ENCODE assay signal across 1 cellular context in the genomic region with DNA sequence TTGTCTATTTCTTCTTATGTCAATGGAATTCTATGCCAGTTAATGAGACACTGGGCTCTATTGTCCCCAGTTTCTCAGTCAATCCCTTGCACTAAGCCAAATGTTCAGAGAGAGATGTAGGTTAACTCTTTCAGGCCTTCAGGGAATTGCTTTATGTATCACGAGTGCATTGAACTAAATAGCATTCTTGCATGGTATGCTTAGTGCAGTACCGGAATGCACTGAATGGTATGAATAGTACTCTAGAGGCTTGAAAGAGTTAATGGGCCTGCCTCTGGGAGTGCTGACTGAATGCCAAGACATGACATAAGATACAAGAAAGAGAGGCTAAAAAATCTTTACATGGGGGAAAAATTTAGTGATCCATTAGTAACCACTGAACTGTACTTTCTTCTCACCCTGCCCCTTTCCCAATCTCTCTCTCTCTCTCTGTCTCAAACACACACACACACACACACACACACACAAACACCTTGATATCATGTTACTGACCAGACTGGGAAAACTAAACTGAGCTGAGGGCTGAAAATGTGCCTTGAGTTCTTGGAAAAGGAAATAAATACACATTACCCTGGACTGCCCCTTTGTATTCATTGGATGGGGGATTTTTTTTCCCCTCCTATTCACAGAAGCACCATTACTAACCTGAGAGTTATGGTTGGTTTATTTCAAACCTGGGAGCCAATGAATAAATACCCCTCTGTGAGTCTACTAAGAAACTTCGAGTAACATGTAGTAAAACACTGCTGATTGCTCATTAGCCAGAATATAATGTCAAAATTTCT.
TF ChIP-seq lines count a peak whose summit lies in the region.

No MANE protein-coding gene starts in this region.

TF ChIP-seq in GM23338, 12 proteins besides CTCF, POLR2A, EP300 and RAD21 (continued from another document):
- TF ChIP-seq, protein P1, sequence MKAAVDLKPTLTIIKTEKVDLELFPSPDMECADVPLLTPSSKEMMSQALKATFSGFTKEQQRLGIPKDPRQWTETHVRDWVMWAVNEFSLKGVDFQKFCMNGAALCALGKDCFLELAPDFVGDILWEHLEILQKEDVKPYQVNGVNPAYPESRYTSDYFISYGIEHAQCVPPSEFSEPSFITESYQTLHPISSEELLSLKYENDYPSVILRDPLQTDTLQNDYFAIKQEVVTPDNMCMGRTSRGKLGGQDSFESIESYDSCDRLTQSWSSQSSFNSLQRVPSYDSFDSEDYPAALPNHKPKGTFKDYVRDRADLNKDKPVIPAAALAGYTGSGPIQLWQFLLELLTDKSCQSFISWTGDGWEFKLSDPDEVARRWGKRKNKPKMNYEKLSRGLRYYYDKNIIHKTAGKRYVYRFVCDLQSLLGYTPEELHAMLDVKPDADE (IDR thresholded peaks at IDR 0.05) = no peak
- TF ChIP-seq EZH2 (IDR thresholded peaks at IDR 0.05; ENCODE audit: low read depth, unreplicated experiment) = no peak
- no peak for TF ChIP-seq JUNB (IDR thresholded peaks at IDR 0.05; ENCODE audit: unreplicated experiment)
- TF ChIP-seq, protein P2, sequence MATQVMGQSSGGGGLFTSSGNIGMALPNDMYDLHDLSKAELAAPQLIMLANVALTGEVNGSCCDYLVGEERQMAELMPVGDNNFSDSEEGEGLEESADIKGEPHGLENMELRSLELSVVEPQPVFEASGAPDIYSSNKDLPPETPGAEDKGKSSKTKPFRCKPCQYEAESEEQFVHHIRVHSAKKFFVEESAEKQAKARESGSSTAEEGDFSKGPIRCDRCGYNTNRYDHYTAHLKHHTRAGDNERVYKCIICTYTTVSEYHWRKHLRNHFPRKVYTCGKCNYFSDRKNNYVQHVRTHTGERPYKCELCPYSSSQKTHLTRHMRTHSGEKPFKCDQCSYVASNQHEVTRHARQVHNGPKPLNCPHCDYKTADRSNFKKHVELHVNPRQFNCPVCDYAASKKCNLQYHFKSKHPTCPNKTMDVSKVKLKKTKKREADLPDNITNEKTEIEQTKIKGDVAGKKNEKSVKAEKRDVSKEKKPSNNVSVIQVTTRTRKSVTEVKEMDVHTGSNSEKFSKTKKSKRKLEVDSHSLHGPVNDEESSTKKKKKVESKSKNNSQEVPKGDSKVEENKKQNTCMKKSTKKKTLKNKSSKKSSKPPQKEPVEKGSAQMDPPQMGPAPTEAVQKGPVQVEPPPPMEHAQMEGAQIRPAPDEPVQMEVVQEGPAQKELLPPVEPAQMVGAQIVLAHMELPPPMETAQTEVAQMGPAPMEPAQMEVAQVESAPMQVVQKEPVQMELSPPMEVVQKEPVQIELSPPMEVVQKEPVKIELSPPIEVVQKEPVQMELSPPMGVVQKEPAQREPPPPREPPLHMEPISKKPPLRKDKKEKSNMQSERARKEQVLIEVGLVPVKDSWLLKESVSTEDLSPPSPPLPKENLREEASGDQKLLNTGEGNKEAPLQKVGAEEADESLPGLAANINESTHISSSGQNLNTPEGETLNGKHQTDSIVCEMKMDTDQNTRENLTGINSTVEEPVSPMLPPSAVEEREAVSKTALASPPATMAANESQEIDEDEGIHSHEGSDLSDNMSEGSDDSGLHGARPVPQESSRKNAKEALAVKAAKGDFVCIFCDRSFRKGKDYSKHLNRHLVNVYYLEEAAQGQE (IDR thresholded peaks at IDR 0.05; ENCODE audit: unreplicated experiment) = no peak
- no peak for TF ChIP-seq ZNF114 (CRISPR knock-in tag; IDR thresholded peaks at IDR 0.05)
- TF ChIP-seq STAT1 (IDR thresholded peaks at IDR 0.05; ENCODE audit: unreplicated experiment) = no peak
- no peak for TF ChIP-seq ZNF331 (CRISPR knock-in tag; IDR thresholded peaks at IDR 0.05; ENCODE audit: low read depth)
